ENCODE assay signal across 28 cellular contexts in genomic region chr4:7808181-7808580, GRCh38.
DNase-seq lines count a peak whose midpoint lies in the region; ATAC-seq, FAIRE-seq and TF ChIP-seq lines count a peak whose summit lies in the region.
"Had no signal": no experiment of that assay in that cellular context is flagged by ENCODE, and none has a peak within 500 bp of the region (broad histone marks: within the 10 kb centered on the region; RNA-seq: fewer than 3 reads in every experiment).

No MANE protein-coding gene starts in this region.

- H3K4me3 ChIP-seq in A549 (no peak overlapping the region), gastroesophageal sphincter (no peak overlapping the region), skeletal muscle tissue (ENCODE audit: low read length in 3 of 3) (no peak overlapping the region), HepG2 (replicated peaks in 1 of 3; ENCODE audit: insufficient read depth in 1 of 3, low read depth in 2 of 3, low read length in 3 of 3) (no peak overlapping the region)
- H3K4me3 ChIP-seq: BLaER1, Peyer's patch, thyroid gland had no signal

- no peak for ATAC-seq in A549
- no peak for ATAC-seq in T-helper 17 cell
- ATAC-seq in gastroesophageal sphincter: no peak
- no peak for ATAC-seq in GM21825 (IDR thresholded peaks at IDR 0.05; ENCODE audit: unreplicated experiment)
- no peak for ATAC-seq in HepG2
- ATAC-seq: activated CD8-positive, alpha-beta memory T cell treated with anti-CD3 and anti-CD28 coated beads, Interleukin-2, amount 10 ng/mL, durations not matched to agents 7 days and 5 days; esophagus mucosa; natural killer cell treated with Interleukin-12 subunit alpha and Interleukin-12 subunit beta and Interleukin-15 and Interleukin-18, amount 100 ng/mL, for 72 hours; stimulated activated effector memory CD8-positive, alpha-beta T cell treated with anti-CD3 and anti-CD28 coated beads, Interleukin-12 subunit alpha, Interleukin-12 subunit beta, amount 100 ng/mL, for 72 hours had no signal

- no peaks in the 10 kb centered on the region for H3K79me2 ChIP-seq in HepG2 (ENCODE audit: insufficient read depth, low read length)

- H3K27me3 ChIP-seq in gastroesophageal sphincter (no peaks in the 10 kb centered on the region), skeletal muscle tissue (ENCODE audit: control insufficient read depth in 3 of 3, insufficient read depth in 3 of 3, low read length in 3 of 3) (no peaks in the 10 kb centered on the region), HepG2 (ENCODE audit: control insufficient read depth in 1 of 2, insufficient read depth in 2 of 2, low read length in 2 of 2) (no peaks in the 10 kb centered on the region)
- H3K27me3 ChIP-seq: BLaER1, Peyer's patch, thyroid gland had no signal

- no peak for DNase-seq in A549 (ENCODE audit: low read depth in 1 of 2, low spot score in 1 of 2)
- DNase-seq in T-helper 17 cell: no peak
- DNase-seq in NCI-H2107 (lab: John Stamatoyannopoulos, UW): no peak
- no peak for DNase-seq in NCI-H82 (lab: John Stamatoyannopoulos, UW)
- DNase-seq in HepG2 (ENCODE audit: low spot score): no peak
- DNase-seq: activated CD4-positive, alpha-beta T cell treated with anti-CD3 and anti-CD28 coated beads, Interleukin-2, amount 10 ng/mL, durations not matched to agents 7 days and 5 days; activated CD8-positive, alpha-beta memory T cell treated with anti-CD3 and anti-CD28 coated beads, Interleukin-2, amount 10 ng/mL, durations not matched to agents 7 days and 5 days; anterior cingulate cortex; NCI-H1105 treated with DMSO at 0.1 percent for 48 hours; NCI-H510A; NK-92 treated with Interleukin-12 subunit alpha and Interleukin-12 subunit beta, amount 100 ng/mL, for 24 hours; stimulated activated CD4-positive, alpha-beta T cell treated with anti-CD3 and anti-CD28 coated beads, Interleukin-2, amount 100 ng/mL, for 24 hours; T-helper 2 cell; thyroid gland had no signal

- intact Hi-C loops in HepG2 (cut with micrococcal nuclease; ENCODE audit: unreplicated experiment): no loop called here

- H3K27ac Mint-ChIP-seq in T-helper 17 cell: peak overlapping the region; percentile 32
- H3K27ac Mint-ChIP-seq: activated CD4-positive, alpha-beta T cell treated with anti-CD3 and anti-CD28 coated beads, Interleukin-2, amount 10 ng/mL, durations not matched to agents 7 days and 5 days; activated CD8-positive, alpha-beta memory T cell treated with anti-CD3 and anti-CD28 coated beads, Interleukin-2, amount 10 ng/mL, durations not matched to agents 7 days and 5 days; activated T-helper 1 cell treated with anti-CD3 and anti-CD28 coated beads, Interleukin-12 subunit alpha, Interleukin-12 subunit beta, Interleukin-2, Interleukin-4 antibody, amounts not matched to agents 30 ng/mL and 10 ng/mL and 1 ng/mL, durations not matched to agents 14 hours and 24 hours and 36 hours; natural killer cell treated with Interleukin-12 subunit alpha and Interleukin-12 subunit beta and Interleukin-15 and Interleukin-18, amount 100 ng/mL, for 72 hours; stimulated activated effector memory CD8-positive, alpha-beta T cell treated with anti-CD3 and anti-CD28 coated beads, Interleukin-12 subunit alpha, Interleukin-12 subunit beta, amount 100 ng/mL, for 72 hours had no signal

- H3K27me3 Mint-ChIP-seq in T-helper 17 cell: no peaks in the 10 kb centered on the region
- H3K27me3 Mint-ChIP-seq: activated CD4-positive, alpha-beta T cell treated with anti-CD3 and anti-CD28 coated beads, Interleukin-2, amount 10 ng/mL, durations not matched to agents 7 days and 5 days; activated CD8-positive, alpha-beta memory T cell treated with anti-CD3 and anti-CD28 coated beads, Interleukin-2, amount 10 ng/mL, durations not matched to agents 7 days and 5 days; activated naive CD4-positive, alpha-beta T cell treated with anti-CD3 and anti-CD28 coated beads, Interleukin-2, amount 50 U/mL, for 24 hours; central memory CD8-positive, alpha-beta T cell had no signal

- FAIRE-seq in A549 (lab: Jason Lieb, UNC) (no peak), HepG2 (lab: Jason Lieb, UNC) (no peak)

- peaks cover 3% of the 10 kb centered on the region for H3K36me3 Mint-ChIP-seq in T-helper 17 cell (ENCODE audit: low read depth)
- H3K36me3 Mint-ChIP-seq: activated CD8-positive, alpha-beta memory T cell treated with anti-CD3 and anti-CD28 coated beads, Interleukin-2, amount 10 ng/mL, durations not matched to agents 7 days and 5 days; natural killer cell treated with Interleukin-12 subunit alpha and Interleukin-12 subunit beta and Interleukin-15 and Interleukin-18, amount 100 ng/mL, for 72 hours had no signal

- peaks cover 5% of the 10 kb centered on the region; the same call in 2 of the 3 replicates for H3K9me3 ChIP-seq in A549
- no peaks in the 10 kb centered on the region for H3K9me3 ChIP-seq in T-helper 17 cell (ENCODE audit: control insufficient read depth, low read length, poor library complexity, severe bottlenecking)
- no peaks in the 10 kb centered on the region for H3K9me3 ChIP-seq in gastroesophageal sphincter
- H3K9me3 ChIP-seq in skeletal muscle tissue (ENCODE audit: control insufficient read depth in 3 of 3, low read length in 3 of 3): no peaks in the 10 kb centered on the region
- no peaks in the 10 kb centered on the region for H3K9me3 ChIP-seq in HepG2 (ENCODE audit: low read length)
- H3K9me3 ChIP-seq: BLaER1, Peyer's patch, thyroid gland had no signal

- TF ChIP-seq CTCF in A549 (IDR thresholded peaks at IDR 0.05) (no peak), gastroesophageal sphincter (IDR thresholded peaks at IDR 0.05) (no peak), HepG2 (CRISPR knock-in tag; IDR thresholded peaks at IDR 0.05) (no peak)

- no peaks in the 10 kb centered on the region for H4K20me1 ChIP-seq in HepG2 (ENCODE audit: insufficient read depth, low read length)
- H4K20me1 ChIP-seq: BLaER1 had no signal

- BruUV-seq in HepG2 (replicated peaks; lab: Mats Ljungman, UMichigan): no TSS peak

- H3K4me3 Mint-ChIP-seq in T-helper 17 cell: no peak overlapping the region
- H3K4me3 Mint-ChIP-seq: activated CD4-positive, alpha-beta T cell treated with anti-CD3 and anti-CD28 coated beads, Interleukin-2, amount 10 ng/mL, durations not matched to agents 7 days and 5 days; activated CD8-positive, alpha-beta memory T cell treated with anti-CD3 and anti-CD28 coated beads, Interleukin-2, amount 10 ng/mL, durations not matched to agents 7 days and 5 days; activated naive CD4-positive, alpha-beta T cell treated with anti-CD3 and anti-CD28 coated beads, Interleukin-2, amount 50 U/mL, for 24 hours; activated T-helper 1 cell treated with anti-CD3 and anti-CD28 coated beads, Interleukin-12 subunit alpha, Interleukin-12 subunit beta, Interleukin-2, Interleukin-4 antibody, amounts not matched to agents 30 ng/mL and 10 ng/mL and 1 ng/mL, durations not matched to agents 14 hours and 24 hours and 36 hours; central memory CD8-positive, alpha-beta T cell; mesothelial cell of epicardium; natural killer cell treated with Interleukin-12 subunit alpha and Interleukin-12 subunit beta and Interleukin-15 and Interleukin-18, amount 100 ng/mL, for 72 hours; stimulated activated effector memory CD8-positive, alpha-beta T cell treated with anti-CD3 and anti-CD28 coated beads, Interleukin-12 subunit alpha, Interleukin-12 subunit beta, amount 100 ng/mL, for 72 hours had no signal

- no peak for TF ChIP-seq RAD21 in A549 (conservative IDR thresholded peaks at IDR 0.05 in 1 of 2, IDR thresholded peaks at IDR 0.05 in 1 of 2)
- no peak for TF ChIP-seq RAD21 in HepG2 (CRISPR knock-in tag; IDR thresholded peaks at IDR 0.05)

- WGBS in A549 (ENCODE audit: missing lambda C conversion rate): 96% methylated on average over 6 of the region's 8 CpGs
- 90 to 92% methylated on average over 4 to 7 of the region's 8 CpGs for WGBS in gastroesophageal sphincter (ENCODE audit: low coverage in 1 of 2), 2 donors
- WGBS in HepG2 (ENCODE audit: low lambda C conversion rate): 97% methylated on average over 8 of the region's 8 CpGs

- no peak for TF ChIP-seq EP300 in A549 (IDR thresholded peaks at IDR 0.05)
- TF ChIP-seq EP300 in gastroesophageal sphincter (IDR thresholded peaks at IDR 0.05): no peak
- TF ChIP-seq EP300 in HepG2 (IDR thresholded peaks at IDR 0.05; ENCODE audit: low read depth in 2 of 2, low read length in 2 of 2): no peak
- TF ChIP-seq EP300 in HepG2 (CRISPR knock-in tag; IDR thresholded peaks at IDR 0.05; ENCODE audit: borderline replicate concordance): no peak

- H3K4me2 ChIP-seq in A549 (no peak overlapping the region), HepG2 (ENCODE audit: low read depth, low read length) (no peak overlapping the region)
- H3K4me2 ChIP-seq: BLaER1 had no signal

- TF ChIP-seq POLR2A in A549 (IDR thresholded peaks at IDR 0.05; ENCODE audit: low read length): no peak
- no peak for TF ChIP-seq POLR2A in gastroesophageal sphincter (IDR thresholded peaks at IDR 0.05)
- no peak for TF ChIP-seq POLR2A in HepG2 (IDR thresholded peaks at IDR 0.05; ENCODE audit: insufficient read depth in 1 of 2, low read depth in 2 of 2, low read length in 2 of 2)

- peaks cover 11% of the 10 kb centered on the region for H3K4me1 Mint-ChIP-seq in T-helper 17 cell
- H3K4me1 Mint-ChIP-seq: central memory CD8-positive, alpha-beta T cell had no signal

- H3K27ac ChIP-seq in A549 (peak overlapping the region; percentile 91 to 99; a peak in 5 of 6 replicates), gastroesophageal sphincter (peak overlapping the region in 3 of 4 donors; percentile 80 to 85 (median 80)), skeletal muscle tissue (ENCODE audit: low read depth, low read length) (peak overlapping the region; percentile 79), HepG2 (ENCODE audit: extremely low read length, insufficient read depth, low read length) (no peak overlapping the region)
- H3K27ac ChIP-seq: BLaER1, HL-60, VCaP had no signal

- H3K4me1 ChIP-seq in A549 (peaks cover 82% of the 10 kb centered on the region), gastroesophageal sphincter (peaks cover 14 to 96% (median 47%) of the 10 kb centered on the region in 3 donors), skeletal muscle tissue (ENCODE audit: control insufficient read depth in 3 of 3, insufficient read depth in 3 of 3, low read length in 3 of 3) (peaks cover 34 to 38% (median 36%) of the 10 kb centered on the region in 3 donors), HepG2 (ENCODE audit: insufficient read depth, low read length) (peaks cover 60% of the 10 kb centered on the region)

- CTCF ChIA-PET in A549 (lab: Yijun Ruan, JAX) (interaction anchor here (1.3 to 10.0 kb wide), 4 partner anchors 36 to 181 kb away, joined by 3 to 94 read pairs (median 4); no protein-coding TSS in a partner anchor), HepG2 (lab: Yijun Ruan, JAX; ENCODE audit: low intra/inter-chr PET ratio, low total read pairs) (no interaction called here)

- H3K36me3 ChIP-seq in gastroesophageal sphincter: peaks cover 0 to 28% of the 10 kb centered on the region in 2 donors
- H3K36me3 ChIP-seq in skeletal muscle tissue (ENCODE audit: control insufficient read depth in 3 of 3, insufficient read depth in 3 of 3, low read length in 3 of 3): peaks cover 0 to 8% (median 2%) of the 10 kb centered on the region in 3 donors
- H3K36me3 ChIP-seq in HepG2 (replicated peaks in 1 of 2; ENCODE audit: control insufficient read depth in 1 of 2, insufficient read depth in 2 of 2, low read length in 2 of 2): no peaks in the 10 kb centered on the region; a peak in 1 of 5 replicates
- H3K36me3 ChIP-seq: thyroid gland had no signal

- H3K9ac ChIP-seq in skeletal muscle tissue (ENCODE audit: low read depth in 1 of 3, low read length in 3 of 3): no peak overlapping the region
- H3K9ac ChIP-seq in HepG2 (ENCODE audit: insufficient read depth, low read depth, low read length): no peak overlapping the region
- H3K9ac ChIP-seq: BLaER1 had no signal

- no peak overlapping the region for H2AFZ ChIP-seq in HepG2 (ENCODE audit: low read length)

- in situ Hi-C loops in HepG2 (cut with HindIII; ENCODE audit: extremely low pct_ligation_motif_present, low pct_unique_long_range_greater_than_20kb): no loop called here

- POLR2A ChIA-PET in A549 (lab: Yijun Ruan, JAX): interaction anchor here (4.1 kb wide), 1 partner anchor 36 kb away, joined by 22 read pairs; no protein-coding TSS in a partner anchor
- POLR2A ChIA-PET in HepG2 (lab: Yijun Ruan, JAX): no interaction called here
